32 cellular contexts compared by ENCODE assay signal in the genomic region with DNA sequence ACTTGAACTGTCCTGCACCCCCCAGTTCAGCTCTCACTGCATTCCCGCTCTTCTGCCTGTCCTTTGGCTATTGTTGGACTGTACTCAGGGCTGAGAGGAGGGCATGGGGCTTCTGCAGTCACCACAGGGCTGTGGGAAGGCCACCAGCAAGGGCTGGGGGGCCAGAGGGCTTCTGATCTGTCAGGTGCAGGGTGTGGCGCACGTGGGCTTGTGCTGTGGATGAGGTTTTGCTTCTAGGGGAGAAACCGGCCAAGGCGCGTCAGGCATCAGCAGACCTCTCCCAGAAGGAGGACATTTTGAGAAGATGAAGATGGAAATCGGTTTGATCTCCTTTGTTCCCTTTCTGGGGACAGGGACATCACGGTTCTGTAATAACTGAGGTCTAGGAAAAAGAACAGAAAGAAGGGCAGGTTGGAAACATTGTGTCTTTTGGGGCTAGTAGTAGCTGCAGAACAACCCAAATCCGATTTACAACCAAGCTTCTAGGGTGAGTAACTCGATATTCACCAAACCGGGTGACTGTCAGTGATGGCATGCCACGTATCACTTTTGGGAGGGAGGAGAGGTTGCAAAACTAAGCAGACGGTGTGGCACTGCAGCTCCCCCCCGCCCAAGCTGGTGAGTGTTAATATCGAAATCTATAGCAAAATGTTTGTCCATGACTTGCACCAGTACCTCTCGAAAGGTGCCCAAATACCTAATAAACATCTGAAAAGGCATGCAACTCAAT. TPM values are rescaled to one million over a fixed set of nuclear protein-coding genes. Genes with fewer than 3 reads are reported as not detected.
DNase-seq lines count a peak whose midpoint lies in the region; ATAC-seq, FAIRE-seq and TF ChIP-seq lines count a peak whose summit lies in the region.
"Had no signal": no experiment of that assay in that cellular context is flagged by ENCODE, and none has a peak within 500 bp of the region (broad histone marks: within the 10 kb centered on the region; RNA-seq: fewer than 3 reads in every experiment).

No MANE protein-coding gene starts in this region.

- no peaks in the 10 kb centered on the region for H3K36me3 ChIP-seq in Caco-2 (ENCODE audit: control insufficient read depth, insufficient read depth, low read length)
- H3K36me3 ChIP-seq in astrocyte (ENCODE audit: insufficient read depth, low read length) = no peaks in the 10 kb centered on the region
- no peaks in the 10 kb centered on the region for H3K36me3 ChIP-seq in psoas muscle (ENCODE audit: insufficient read depth in 1 of 2, low read depth in 1 of 2)
- H3K36me3 ChIP-seq: cardiac muscle cell, SJCRH30 had no signal

- H3K27ac Mint-ChIP-seq in Caco-2 (ENCODE audit: unreplicated experiment) = no peak overlapping the region
- H3K27ac Mint-ChIP-seq in astrocyte (ENCODE audit: unreplicated experiment) = no peak overlapping the region
- H3K27ac Mint-ChIP-seq: activated CD4-positive, alpha-beta T cell treated with anti-CD3 and anti-CD28 coated beads for 36 hours; activated CD8-positive, alpha-beta T cell treated with anti-CD3 and anti-CD28 coated beads, Interleukin-2, amount 10 ng/mL, durations not matched to agents 7 days and 5 days; activated naive CD8-positive, alpha-beta T cell treated with anti-CD3 and anti-CD28 coated beads, Interleukin-2, amount 10 ng/mL, durations not matched to agents 7 days and 5 days; HFFc6 had no signal

- TSS peak; percentile 17 for BruUV-seq in Caco-2 (replicated peaks; lab: Mats Ljungman, UMichigan)

- peak; percentile 8 for DNase-seq in AG10803 (ENCODE audit: low read depth)
- DNase-seq in Caco-2 = no peak
- no peak for DNase-seq in astrocyte (ENCODE audit: low read depth)
- no peak for DNase-seq in psoas muscle
- DNase-seq in activated CD4-positive, alpha-beta T cell treated with anti-CD3 and anti-CD28 coated beads for 1 hour = no peak
- DNase-seq in NOMO-1 treated with dmso at 0.1 percent for 144 hours (lab: John Stamatoyannopoulos, UW; ENCODE audit: unreplicated experiment) = no peak
- DNase-seq in KG1 (lab: John Stamatoyannopoulos, UW) = no peak
- DNase-seq: activated CD4-positive, alpha-beta T cell treated with anti-CD3 and anti-CD28 coated beads for 36 hours; activated CD8-positive, alpha-beta T cell treated with anti-CD3 and anti-CD28 coated beads, Interleukin-2, amount 10 ng/mL, durations not matched to agents 7 days and 5 days; activated gamma-delta T cell treated with Interleukin-2 at 50 U/mL for 16 hours; activated naive CD8-positive, alpha-beta T cell treated with anti-CD3 and anti-CD28 coated beads, Interleukin-2, amount 10 ng/mL, durations not matched to agents 7 days and 5 days; activated T-cell treated with anti-CD3 and anti-CD28 coated beads for 4 hours; C1 segment of cervical spinal cord; cortex of kidney; DND-41; effector memory CD4-positive, alpha-beta T cell; GM23248; HFFc6; islet precursor cell; left ventricle myocardium inferior; NCI-H1092; NCI-H187; NCI-H446 treated with DMSO at 0.1 percent for 48 hours; NCI-H774; right lobe of liver; SJCRH30; stimulated activated CD4-positive, alpha-beta T cell treated with anti-CD3 and anti-CD28 coated beads, Interleukin-4, amount 100 ng/mL, for 1 hour had no signal

- H3K4me1 Mint-ChIP-seq in Caco-2 (ENCODE audit: low read depth, unreplicated experiment) (peaks cover 10% of the 10 kb centered on the region), astrocyte (ENCODE audit: low read depth, unreplicated experiment) (peaks cover 9% of the 10 kb centered on the region)

- no peak for TF ChIP-seq CTCF in AG10803 (conservative IDR thresholded peaks at IDR 0.05; ENCODE audit: low read length)
- no peak for TF ChIP-seq CTCF in Caco-2 (IDR thresholded peaks at IDR 0.05; ENCODE audit: insufficient read depth in 1 of 2, low read depth in 1 of 2, low read length in 1 of 2, severe bottlenecking in 1 of 2, unreplicated experiment in 1 of 2)
- no peak for TF ChIP-seq CTCF in astrocyte (IDR thresholded peaks at IDR 0.05; ENCODE audit: insufficient read depth, low read depth, low read length)
- no peak for TF ChIP-seq CTCF in psoas muscle (IDR thresholded peaks at IDR 0.05)

- no peak overlapping the region for H3K9ac ChIP-seq in astrocyte (ENCODE audit: low read length)
- H3K9ac ChIP-seq: GM23248 had no signal

- H3K4me2 ChIP-seq in astrocyte (ENCODE audit: low read length) = no peak overlapping the region

- H3K36me3 Mint-ChIP-seq in Caco-2 (ENCODE audit: insufficient read depth, unreplicated experiment) (peaks cover 30% of the 10 kb centered on the region), astrocyte (ENCODE audit: low read depth, unreplicated experiment) (peaks cover 7% of the 10 kb centered on the region)

- H3K27me3 Mint-ChIP-seq in Caco-2 (ENCODE audit: insufficient read depth, unreplicated experiment) (no peaks in the 10 kb centered on the region), astrocyte (ENCODE audit: low read depth, unreplicated experiment) (no peaks in the 10 kb centered on the region)
- H3K27me3 Mint-ChIP-seq: activated CD4-positive, alpha-beta T cell treated with anti-CD3 and anti-CD28 coated beads for 36 hours; activated naive CD8-positive, alpha-beta T cell treated with anti-CD3 and anti-CD28 coated beads, Interleukin-2, amount 10 ng/mL, durations not matched to agents 7 days and 5 days had no signal

- no peak overlapping the region for H3K27ac ChIP-seq in astrocyte (ENCODE audit: low read depth, low read length)
- peak overlapping the region; percentile 89 for H3K27ac ChIP-seq in psoas muscle
- H3K27ac ChIP-seq: ascending aorta, cardiac muscle cell, GM23248, left ventricle myocardium inferior, right lobe of liver, SJCRH30, tibial artery had no signal

- peaks cover 17% of the 10 kb centered on the region for H3K79me2 ChIP-seq in astrocyte (ENCODE audit: insufficient read depth, low read length)

- H3K9me3 Mint-ChIP-seq in Caco-2 (ENCODE audit: unreplicated experiment) (no peaks in the 10 kb centered on the region), astrocyte (ENCODE audit: unreplicated experiment) (no peaks in the 10 kb centered on the region)
- H3K9me3 Mint-ChIP-seq: activated naive CD8-positive, alpha-beta T cell treated with anti-CD3 and anti-CD28 coated beads, Interleukin-2, amount 10 ng/mL, durations not matched to agents 7 days and 5 days; HFFc6 had no signal

- H3K9me3 ChIP-seq in Caco-2 = no peaks in the 10 kb centered on the region
- H3K9me3 ChIP-seq in astrocyte (ENCODE audit: insufficient read depth, low read depth, low read length) = no peaks in the 10 kb centered on the region
- H3K9me3 ChIP-seq in psoas muscle = no peaks in the 10 kb centered on the region
- H3K9me3 ChIP-seq: ascending aorta, left ventricle myocardium inferior, right lobe of liver, SJCRH30, tibial artery had no signal

- WGBS in psoas muscle, 3 donors = 71 to 79% (median 72%) methylated on average over 16 of the region's 16 CpGs

- H3K4me3 ChIP-seq in AG10803 (ENCODE audit: low read length) (no peak overlapping the region), Caco-2 (ENCODE audit: low read depth, low read length) (no peak overlapping the region), astrocyte (ENCODE audit: insufficient read depth, low read depth, low read length) (no peak overlapping the region), psoas muscle (no peak overlapping the region)
- H3K4me3 ChIP-seq: ascending aorta, cardiac muscle cell, GM23248, left ventricle myocardium inferior, right lobe of liver, SJCRH30, tibial artery had no signal

- peaks cover 75% of the 10 kb centered on the region for H4K20me1 ChIP-seq in astrocyte (ENCODE audit: insufficient read depth, low read length)

- H3K4me3 Mint-ChIP-seq in Caco-2 (ENCODE audit: unreplicated experiment) = no peak overlapping the region
- peak overlapping the region; percentile 10 for H3K4me3 Mint-ChIP-seq in astrocyte (ENCODE audit: unreplicated experiment)
- H3K4me3 Mint-ChIP-seq: activated CD4-positive, alpha-beta T cell treated with anti-CD3 and anti-CD28 coated beads for 36 hours; activated CD8-positive, alpha-beta T cell treated with anti-CD3 and anti-CD28 coated beads, Interleukin-2, amount 10 ng/mL, durations not matched to agents 7 days and 5 days; activated naive CD8-positive, alpha-beta T cell treated with anti-CD3 and anti-CD28 coated beads, Interleukin-2, amount 10 ng/mL, durations not matched to agents 7 days and 5 days; HFFc6 had no signal

- H3K27me3 ChIP-seq in Caco-2 (replicated peaks; ENCODE audit: control insufficient read depth, insufficient read depth, low read length) (no peaks in the 10 kb centered on the region), astrocyte (ENCODE audit: insufficient read depth, low read length) (no peaks in the 10 kb centered on the region), psoas muscle (ENCODE audit: insufficient read depth in 3 of 3, low read length in 2 of 3) (no peaks in the 10 kb centered on the region)
- H3K27me3 ChIP-seq: ascending aorta, cardiac muscle cell, right lobe of liver, SJCRH30, tibial artery had no signal

- ATAC-seq in psoas muscle = peak in 3 of 4 donors; percentile 32 to 51 (median 43)
- ATAC-seq: activated CD4-positive, alpha-beta T cell treated with anti-CD3 and anti-CD28 coated beads for 36 hours; activated CD8-positive, alpha-beta T cell treated with anti-CD3 and anti-CD28 coated beads, Interleukin-2, amount 10 ng/mL, durations not matched to agents 7 days and 5 days; right lobe of liver had no signal

- CTCF ChIA-PET in Caco-2 (lab: Charles Lee) = no interaction called here

- peaks cover 9% of the 10 kb centered on the region for H3K4me1 ChIP-seq in Caco-2
- no peaks in the 10 kb centered on the region for H3K4me1 ChIP-seq in astrocyte (ENCODE audit: insufficient read depth, low read length)
- peaks cover 27% of the 10 kb centered on the region for H3K4me1 ChIP-seq in psoas muscle
- H3K4me1 ChIP-seq: SJCRH30 had no signal

- intact Hi-C loops in Caco-2 (cut with micrococcal nuclease; ENCODE audit: unreplicated experiment) (no loop called here), psoas muscle (cut with DNase I) (loop anchor here in 1 of 2 donors (5.0 kb wide), 1 partner anchor 39 kb away; a partner anchor contains a TSS)

- POLR2A ChIA-PET in Caco-2 (lab: Charles Lee) = no interaction called here

- FAIRE-seq in astrocyte (lab: Jason Lieb, UNC) = no peak
- FAIRE-seq: D721Med, RCC 7860 had no signal

- no peak overlapping the region for H2AFZ ChIP-seq in astrocyte (ENCODE audit: low read depth, low read length)
- H2AFZ ChIP-seq: GM23248 had no signal

RNA-seq across cellular contexts. Expression of a gene that starts 40.9 kb away (rescaled TPM):
- total RNA-seq in Caco-2 (2022) (61.8 and 65.5 TPM in 2 replicates), astrocyte (34.7 and 35.6 TPM in 2 replicates), psoas muscle (100 to 1,000 TPM in 1 of 4 donors, 10 to 100 TPM in 3; 47.9 to 117 (median 64.4) TPM)
- polyA plus RNA-seq in psoas muscle = 10 to 100 TPM; 28.4 to 70.0 (median 35.7) TPM
